ENCODE assay signal across 1 cellular context in genomic region chr6:16857969-16858592, GRCh38.
A peak's percentile ranks its signal among the peaks of the same experiment; 100 is the strongest.
TF ChIP-seq lines count a peak whose summit lies in the region.

No MANE protein-coding gene starts in this region.

TF ChIP-seq in K562, 482 proteins besides CTCF, POLR2A, EP300 and RAD21 (continued from another document and continues in another):
- TF ChIP-seq THAP12 (CRISPR knock-in tag; IDR thresholded peaks at IDR 0.05) (no peak), FOXM1 (IDR thresholded peaks at IDR 0.05; ENCODE audit: low read depth) (no peak), FOXM1 (CRISPR knock-in tag; IDR thresholded peaks at IDR 0.05; ENCODE audit: low read depth) (no peak), SRSF1 (IDR thresholded peaks at IDR 0.05; ENCODE audit: low read depth, low read length) (no peak), ZNF57 (CRISPR knock-in tag; IDR thresholded peaks at IDR 0.05) (no peak), ZNF561 (CRISPR knock-in tag; conservative IDR thresholded peaks at IDR 0.05) (no peak), RAD51 (IDR thresholded peaks at IDR 0.05; ENCODE audit: borderline replicate concordance, low read depth) (no peak), ZNF23 (CRISPR knock-in tag; IDR thresholded peaks at IDR 0.05) (no peak), PHTF2 (CRISPR knock-in tag; IDR thresholded peaks at IDR 0.05) (no peak), PTTG1 (tag; IDR thresholded peaks at IDR 0.05; ENCODE audit: low read depth) (no peak), ASH1L (IDR thresholded peaks at IDR 0.05; ENCODE audit: borderline replicate concordance, low read depth, partially characterized antibody) (no peak), XRCC3 (IDR thresholded peaks at IDR 0.05) (no peak), CXXC5 (CRISPR knock-in tag; IDR thresholded peaks at IDR 0.05) (no peak), ATF2 (CRISPR knock-in tag; IDR thresholded peaks at IDR 0.05) (no peak), NFIC (IDR thresholded peaks at IDR 0.05) (peak; percentile 31; the same call in 1 of the 2 replicates), ZNF449 (CRISPR knock-in tag; IDR thresholded peaks at IDR 0.05) (no peak), CREBBP (IDR thresholded peaks at IDR 0.05; ENCODE audit: low read depth, low read length) (no peak), ARNT (IDR thresholded peaks at IDR 0.05) (no peak), ATF7 (IDR thresholded peaks at IDR 0.05) (peak; percentile 63; the same call in 1 of the 2 replicates), MTF1 (CRISPR knock-in tag; IDR thresholded peaks at IDR 0.05; ENCODE audit: borderline replicate concordance) (no peak), SREBF1 (IDR thresholded peaks at IDR 0.05; ENCODE audit: borderline replicate concordance, low read depth, low read length) (no peak), POLR2H (tag; IDR thresholded peaks at IDR 0.05; ENCODE audit: low read depth) (no peak), CHD4 (IDR thresholded peaks at IDR 0.05; ENCODE audit: insufficient read depth, insufficient replicate concordance, low read depth, low read length, poor library complexity, severe bottlenecking) (no peak), ZNF609 (CRISPR knock-in tag; IDR thresholded peaks at IDR 0.05; ENCODE audit: borderline replicate concordance) (no peak), ZNF384 (IDR thresholded peaks at IDR 0.05; ENCODE audit: low read depth, low read length) (no peak), ZNF174 (CRISPR knock-in tag; IDR thresholded peaks at IDR 0.05) (no peak), ZMIZ1 (IDR thresholded peaks at IDR 0.05; ENCODE audit: low read depth in 2 of 2, low read length in 2 of 2) (no peak), GTF2F1 (IDR thresholded peaks at IDR 0.05; ENCODE audit: low read depth, low read length) (no peak), EWSR1 (IDR thresholded peaks at IDR 0.05; ENCODE audit: borderline replicate concordance, low read depth, partially characterized antibody) (no peak)
- TF ChIP-seq, protein P1, sequence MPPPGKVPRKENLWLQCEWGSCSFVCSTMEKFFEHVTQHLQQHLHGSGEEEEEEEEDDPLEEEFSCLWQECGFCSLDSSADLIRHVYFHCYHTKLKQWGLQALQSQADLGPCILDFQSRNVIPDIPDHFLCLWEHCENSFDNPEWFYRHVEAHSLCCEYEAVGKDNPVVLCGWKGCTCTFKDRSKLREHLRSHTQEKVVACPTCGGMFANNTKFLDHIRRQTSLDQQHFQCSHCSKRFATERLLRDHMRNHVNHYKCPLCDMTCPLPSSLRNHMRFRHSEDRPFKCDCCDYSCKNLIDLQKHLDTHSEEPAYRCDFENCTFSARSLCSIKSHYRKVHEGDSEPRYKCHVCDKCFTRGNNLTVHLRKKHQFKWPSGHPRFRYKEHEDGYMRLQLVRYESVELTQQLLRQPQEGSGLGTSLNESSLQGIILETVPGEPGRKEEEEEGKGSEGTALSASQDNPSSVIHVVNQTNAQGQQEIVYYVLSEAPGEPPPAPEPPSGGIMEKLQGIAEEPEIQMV (tag; conservative IDR thresholded peaks at IDR 0.05; ENCODE audit: low read depth), result no peak
- TF ChIP-seq, protein P2, sequence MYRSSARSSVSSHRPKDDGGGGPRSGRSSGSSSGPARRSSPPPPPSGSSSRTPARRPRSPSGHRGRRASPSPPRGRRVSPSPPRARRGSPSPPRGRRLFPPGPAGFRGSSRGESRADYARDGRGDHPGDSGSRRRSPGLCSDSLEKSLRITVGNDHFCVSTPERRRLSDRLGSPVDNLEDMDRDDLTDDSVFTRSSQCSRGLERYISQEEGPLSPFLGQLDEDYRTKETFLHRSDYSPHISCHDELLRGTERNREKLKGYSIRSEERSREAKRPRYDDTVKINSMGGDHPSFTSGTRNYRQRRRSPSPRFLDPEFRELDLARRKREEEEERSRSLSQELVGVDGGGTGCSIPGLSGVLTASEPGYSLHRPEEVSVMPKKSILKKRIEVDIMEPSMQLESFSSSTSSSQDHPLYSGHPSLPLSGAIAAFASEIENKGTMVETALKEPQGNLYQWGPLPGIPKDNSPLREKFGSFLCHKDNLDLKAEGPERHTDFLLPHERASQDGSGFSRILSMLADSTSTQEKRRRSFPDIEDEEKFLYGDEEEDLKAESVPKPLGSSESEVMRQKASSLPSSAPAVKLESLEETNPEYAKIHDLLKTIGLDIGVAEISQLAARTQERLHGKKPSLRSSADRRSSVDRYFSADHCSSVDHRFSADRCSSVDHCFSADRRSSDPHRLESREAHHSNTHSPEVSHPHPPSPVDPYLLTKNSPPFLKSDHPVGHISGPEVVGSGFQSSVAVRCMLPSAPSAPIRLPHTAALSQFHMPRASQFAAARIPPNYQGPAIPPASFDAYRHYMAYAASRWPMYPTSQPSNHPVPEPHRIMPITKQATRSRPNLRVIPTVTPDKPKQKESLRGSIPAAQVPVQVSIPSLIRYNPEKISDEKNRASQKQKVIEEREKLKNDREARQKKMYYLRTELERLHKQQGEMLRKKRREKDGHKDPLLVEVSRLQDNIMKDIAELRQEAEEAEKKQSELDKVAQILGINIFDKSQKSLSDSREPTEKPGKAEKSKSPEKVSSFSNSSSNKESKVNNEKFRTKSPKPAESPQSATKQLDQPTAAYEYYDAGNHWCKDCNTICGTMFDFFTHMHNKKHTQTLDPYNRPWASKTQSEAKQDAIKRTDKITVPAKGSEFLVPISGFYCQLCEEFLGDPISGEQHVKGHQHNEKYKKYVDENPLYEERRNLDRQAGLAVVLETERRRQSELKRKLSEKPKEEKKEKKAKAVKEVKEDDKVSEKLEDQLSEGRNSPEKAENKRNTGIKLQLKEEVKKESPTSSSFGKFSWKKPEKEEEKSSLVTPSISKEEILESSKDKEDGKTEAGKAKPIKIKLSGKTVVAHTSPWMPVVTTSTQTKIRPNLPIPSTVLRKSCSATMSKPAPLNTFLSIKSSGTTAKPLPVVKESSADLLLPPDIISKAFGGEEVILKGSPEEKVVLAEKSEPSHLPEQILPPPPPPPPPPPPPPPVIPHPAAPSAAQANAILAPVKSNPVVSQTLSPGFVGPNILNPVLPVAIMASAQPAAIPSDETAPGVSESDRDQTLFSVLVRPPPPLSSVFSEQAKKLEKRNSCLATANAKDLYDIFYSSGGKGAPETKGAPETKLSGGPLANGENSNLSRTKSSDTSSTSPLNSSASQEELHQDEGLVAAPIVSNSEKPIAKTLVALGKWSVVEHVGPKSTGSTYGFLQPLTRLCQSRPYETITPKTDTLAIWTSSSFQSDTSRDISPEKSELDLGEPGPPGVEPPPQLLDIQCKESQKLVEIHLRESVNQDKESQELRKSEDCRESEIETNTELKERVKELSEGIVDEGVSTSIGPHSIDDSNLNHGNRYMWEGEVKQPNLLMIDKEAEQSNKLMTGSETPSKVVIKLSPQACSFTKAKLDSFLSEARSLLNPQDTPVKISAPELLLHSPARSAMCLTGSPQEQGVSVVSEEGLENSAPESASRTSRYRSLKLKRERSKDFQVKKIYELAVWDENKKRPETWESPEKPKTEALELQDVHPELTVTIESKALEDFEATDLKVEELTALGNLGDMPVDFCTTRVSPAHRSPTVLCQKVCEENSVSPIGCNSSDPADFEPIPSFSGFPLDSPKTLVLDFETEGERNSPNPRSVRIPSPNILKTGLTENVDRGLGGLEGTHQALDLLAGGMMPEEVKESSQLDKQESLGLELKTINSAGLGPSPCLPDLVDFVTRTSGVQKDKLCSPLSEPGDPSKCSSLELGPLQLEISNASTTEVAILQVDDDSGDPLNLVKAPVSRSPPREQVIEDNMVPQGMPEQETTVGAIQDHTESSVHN (IDR thresholded peaks at IDR 0.05; ENCODE audit: borderline replicate concordance in 1 of 2, low read depth in 1 of 2), result peak in 1 of 2 experiments; percentile 56; a peak in 1 of 4 replicates
